In the genomic region with DNA sequence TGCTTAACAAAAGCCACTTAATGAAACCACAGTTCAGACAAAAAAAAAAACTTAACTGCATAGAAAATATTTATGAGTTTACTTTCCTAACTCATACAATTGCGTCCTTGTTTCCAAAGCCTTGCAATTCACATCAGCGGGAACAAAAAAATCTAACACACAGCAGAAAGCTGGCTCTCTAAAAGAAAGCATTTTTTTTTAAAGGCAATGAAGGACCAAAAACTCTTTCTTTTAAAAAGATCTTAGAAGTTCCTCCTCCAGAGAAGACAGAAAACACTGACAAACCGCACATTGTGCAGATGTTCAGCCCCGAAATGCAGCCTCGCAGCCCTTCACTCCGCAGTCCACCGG, we compare ENCODE assay signal across 8 cellular contexts. TPM values are rescaled to one million over a fixed set of nuclear protein-coding genes. Genes with fewer than 3 reads are reported as not detected.
A peak's percentile ranks its signal among the peaks of the same experiment; 100 is the strongest.
DNase-seq lines count a peak whose midpoint lies in the region; ATAC-seq lines count a peak whose summit lies in the region.

No MANE protein-coding gene starts in this region.

- H3K4me1 Mint-ChIP-seq in activated naive CD8-positive, alpha-beta T cell treated with anti-CD3 and anti-CD28 coated beads for 36 hours = peaks cover 15% of the 10 kb centered on the region
- peaks cover 2 to 18% of the 10 kb centered on the region in 2 donors for H3K4me1 Mint-ChIP-seq in stimulated activated naive B cell treated with anti-CD40 and anti-IgM and Interleukin-4, amounts not matched to agents 10 μg/mL and 1 μg/mL and 100 μg/mL, for 72 hours

- ATAC-seq in stimulated activated naive B cell treated with anti-CD40 and anti-IgM and Interleukin-4, amounts not matched to agents 10 μg/mL and 1 μg/mL and 100 μg/mL, for 72 hours (replicated peaks) = no peak
- no peak for ATAC-seq in GM18909 (IDR thresholded peaks at IDR 0.05; ENCODE audit: poor library complexity, unreplicated experiment)

- peak; percentile 17 for DNase-seq in NCI-H526 treated with DMSO at 0.1 percent for 48 hours (lab: John Stamatoyannopoulos, UW)
- no peak for DNase-seq in NCI-H526 (lab: John Stamatoyannopoulos, UW)
- no peak for DNase-seq in activated naive CD8-positive, alpha-beta T cell treated with anti-CD3 and anti-CD28 coated beads for 36 hours
- DNase-seq in stimulated activated naive B cell treated with anti-CD40 and anti-IgM and Interleukin-4, amounts not matched to agents 10 μg/mL and 1 μg/mL and 100 μg/mL, for 72 hours = no peak
- no peak for DNase-seq in CD1c-positive myeloid dendritic cell (ENCODE audit: extremely low spot score)
- no peak for DNase-seq in hepatic stellate cell (ENCODE audit: low spot score)

- H3K27ac ChIP-seq in iPS-18a (ENCODE audit: low read length) = peak overlapping the region; percentile 3

- peaks cover 3% of the 10 kb centered on the region for H3K9me3 ChIP-seq in iPS-18a (ENCODE audit: control insufficient read depth, low read depth, low read length)

- peaks cover 1% of the 10 kb centered on the region for H3K9me3 Mint-ChIP-seq in activated naive CD8-positive, alpha-beta T cell treated with anti-CD3 and anti-CD28 coated beads for 36 hours
- peaks cover 3% of the 10 kb centered on the region in 2 donors for H3K9me3 Mint-ChIP-seq in stimulated activated naive B cell treated with anti-CD40 and anti-IgM and Interleukin-4, amounts not matched to agents 10 μg/mL and 1 μg/mL and 100 μg/mL, for 72 hours

- peaks cover 59% of the 10 kb centered on the region for H3K27me3 Mint-ChIP-seq in activated naive CD8-positive, alpha-beta T cell treated with anti-CD3 and anti-CD28 coated beads for 36 hours
- peaks cover 28 to 63% of the 10 kb centered on the region in 2 donors for H3K27me3 Mint-ChIP-seq in stimulated activated naive B cell treated with anti-CD40 and anti-IgM and Interleukin-4, amounts not matched to agents 10 μg/mL and 1 μg/mL and 100 μg/mL, for 72 hours

- H3K4me1 ChIP-seq in iPS-18a (ENCODE audit: control insufficient read depth, low read depth, low read length) = peaks cover 27% of the 10 kb centered on the region

- peak overlapping the region; percentile 87 for H3K9ac ChIP-seq in iPS-18a (ENCODE audit: low read length)

- H3K27me3 ChIP-seq in iPS-18a (ENCODE audit: control insufficient read depth, insufficient read depth, low read length) = peaks cover 23% of the 10 kb centered on the region

- peak overlapping the region; percentile 7 for H3K4me3 Mint-ChIP-seq in activated naive CD8-positive, alpha-beta T cell treated with anti-CD3 and anti-CD28 coated beads for 36 hours
- peak overlapping the region; percentile 18 to 64 for H3K4me3 Mint-ChIP-seq in stimulated activated naive B cell treated with anti-CD40 and anti-IgM and Interleukin-4, amounts not matched to agents 10 μg/mL and 1 μg/mL and 100 μg/mL, for 72 hours

- no peak overlapping the region for H3K27ac Mint-ChIP-seq in activated naive CD8-positive, alpha-beta T cell treated with anti-CD3 and anti-CD28 coated beads for 36 hours
- H3K27ac Mint-ChIP-seq in stimulated activated naive B cell treated with anti-CD40 and anti-IgM and Interleukin-4, amounts not matched to agents 10 μg/mL and 1 μg/mL and 100 μg/mL, for 72 hours = no peak overlapping the region

- peak overlapping the region; percentile 93 for H3K4me3 ChIP-seq in iPS-18a (ENCODE audit: low read length)

- no peaks in the 10 kb centered on the region for H3K36me3 ChIP-seq in iPS-18a (ENCODE audit: control insufficient read depth, low read depth, low read length)

- H3K36me3 Mint-ChIP-seq in activated naive CD8-positive, alpha-beta T cell treated with anti-CD3 and anti-CD28 coated beads for 36 hours = no peaks in the 10 kb centered on the region
- no peaks in the 10 kb centered on the region for H3K36me3 Mint-ChIP-seq in stimulated activated naive B cell treated with anti-CD40 and anti-IgM and Interleukin-4, amounts not matched to agents 10 μg/mL and 1 μg/mL and 100 μg/mL, for 72 hours

RNA-seq across cellular contexts. Expression of a gene that starts 0.8 kb away (rescaled TPM):
- total RNA-seq in activated naive CD8-positive, alpha-beta T cell treated with anti-CD3 and anti-CD28 coated beads for 36 hours = under 1 TPM in 1 of 2 experiments, not detected in 1; 0.02 TPM
